14 cellular contexts compared by ENCODE assay signal in genomic region chr4:16573181-16573580, GRCh38.
DNase-seq lines count a peak whose midpoint lies in the region; ATAC-seq and TF ChIP-seq lines count a peak whose summit lies in the region.
"Had no signal": no experiment of that assay in that cellular context is flagged by ENCODE, and none has a peak within 500 bp of the region (broad histone marks: within the 10 kb centered on the region; RNA-seq: fewer than 3 reads in every experiment).

No MANE protein-coding gene starts in this region.

- no peaks in the 10 kb centered on the region for H3F3A ChIP-seq in smooth muscle cell (ENCODE audit: low read depth)

- H3K4me3 ChIP-seq in fibroblast of the aortic adventitia (ENCODE audit: low read depth, low read length): no peak overlapping the region
- H3K4me3 ChIP-seq in smooth muscle cell: no peak overlapping the region
- H3K4me3 ChIP-seq: sigmoid colon had no signal

- H3K9ac ChIP-seq in smooth muscle cell (ENCODE audit: low read depth): no peak overlapping the region

- ATAC-seq in omental fat pad (ENCODE audit: low FRiP score): peak; percentile 48
- ATAC-seq: activated naive CD8-positive, alpha-beta T cell treated with anti-CD3 and anti-CD28 coated beads, Interleukin-2, amount 50 U/mL, for 24 hours had no signal

- no peaks in the 10 kb centered on the region for H3K4me1 ChIP-seq in smooth muscle cell (ENCODE audit: low read depth)

- H3K27me3 ChIP-seq in smooth muscle cell (ENCODE audit: low read depth): no peaks in the 10 kb centered on the region
- H3K27me3 ChIP-seq: sigmoid colon had no signal

- no peaks in the 10 kb centered on the region for H4K20me1 ChIP-seq in smooth muscle cell (ENCODE audit: low read depth)

- in situ Hi-C loops in SK-MEL-5 (cut with HindIII; ENCODE audit: low pct_unique_long_range_greater_than_20kb, low sequenced_read_pairs): no loop called here

- 97% methylated on average over 4 of the region's 4 CpGs for WGBS in smooth muscle cell (ENCODE audit: low lambda C conversion rate)

- no peaks in the 10 kb centered on the region for H3K79me2 ChIP-seq in smooth muscle cell (ENCODE audit: low read depth)

- H2AFZ ChIP-seq in smooth muscle cell (ENCODE audit: low read depth): no peak overlapping the region

- DNase-seq in EL: peak; percentile 40
- peak; percentile 3 for DNase-seq in SK-MEL-5 (ENCODE audit: low read depth, low spot score)
- peak; percentile 63 for DNase-seq in fibroblast of the aortic adventitia (ENCODE audit: low read depth)
- DNase-seq in omental fat pad (ENCODE audit: low spot score): no peak
- no peak for DNase-seq in smooth muscle cell (lab: John Stamatoyannopoulos, UW; ENCODE audit: unreplicated experiment)
- no peak for DNase-seq in activated CD8-positive, alpha-beta memory T cell treated with anti-CD3 and anti-CD28 coated beads, Interleukin-2, amount 50 U/mL, for 4 hours
- no peak for DNase-seq in globus pallidus (ENCODE audit: low spot score)
- DNase-seq in KG1 (lab: John Stamatoyannopoulos, UW): no peak
- DNase-seq: activated naive CD8-positive, alpha-beta T cell treated with anti-CD3 and anti-CD28 coated beads, Interleukin-2, amount 50 U/mL, for 24 hours; mesendoderm; NCI-H1048; NCI-H69; sigmoid colon; stimulated activated CD4-positive, alpha-beta T cell treated with anti-CD3 and anti-CD28 coated beads, Interleukin-2, amount 100 ng/mL, for 24 hours had no signal

- no peaks in the 10 kb centered on the region for H3K36me3 ChIP-seq in smooth muscle cell (ENCODE audit: low read depth)
- H3K36me3 ChIP-seq: sigmoid colon had no signal

- no peak overlapping the region for H3K27ac ChIP-seq in smooth muscle cell (ENCODE audit: low read depth)
- H3K27ac ChIP-seq: sigmoid colon had no signal

- no peak overlapping the region for H3K4me2 ChIP-seq in smooth muscle cell

- TF ChIP-seq CTCF in fibroblast of the aortic adventitia (IDR thresholded peaks at IDR 0.05; ENCODE audit: insufficient read depth, low read length) (no peak), omental fat pad (IDR thresholded peaks at IDR 0.05) (no peak), smooth muscle cell (IDR thresholded peaks at IDR 0.05; ENCODE audit: borderline replicate concordance, insufficient read depth, poor library complexity, severe bottlenecking) (no peak)

- no peaks in the 10 kb centered on the region for H3K9me3 ChIP-seq in smooth muscle cell (replicated peaks; ENCODE audit: low read depth)
- H3K9me3 ChIP-seq: sigmoid colon had no signal

Comparison
In these comparisons a context has a peak if more than half of its experiments do, and no peak if none do; other contexts are left out.
1. DNase-seq: peak in EL (single experiment), SK-MEL-5 (single experiment) and fibroblast of the aortic adventitia (single experiment); none in omental fat pad (single experiment), smooth muscle cell (single experiment), activated CD8-positive, alpha-beta memory T cell treated with anti-CD3 and anti-CD28 coated beads, Interleukin-2, amount 50 U/mL, for 4 hours (single experiment), globus pallidus (single experiment) and KG1 (single experiment).